ENCODE assay signal across 1 cellular context in genomic region chr17:41777157-41777578, GRCh38.
TF ChIP-seq lines count a peak whose summit lies in the region.

No MANE protein-coding gene starts in this region.

TF ChIP-seq in SK-N-SH, 30 proteins besides CTCF, POLR2A, EP300 and RAD21 (continued from another document):
- no peak for TF ChIP-seq REST (IDR thresholded peaks at IDR 0.05; ENCODE audit: low read depth, low read length)
